ENCODE assay signal across 8 cellular contexts in genomic region chr6:84428300-84428907, GRCh38.
DNase-seq lines count a peak whose midpoint lies in the region; ATAC-seq and TF ChIP-seq lines count a peak whose summit lies in the region.

No MANE protein-coding gene starts in this region.

- H3K4me1 Mint-ChIP-seq in neural progenitor cell, result no peaks in the 10 kb centered on the region

- DNase-seq in BJ (ENCODE audit: low read depth), result no peak
- peak; percentile 22 for DNase-seq in GM13976 (ENCODE audit: low spot score)
- peak; percentile 57 for DNase-seq in RKO (ENCODE audit: low spot score)
- peak; percentile 61 for DNase-seq in epithelial cell of esophagus (ENCODE audit: low read depth)
- DNase-seq in neural progenitor cell (ENCODE audit: low spot score), result peak; percentile 70
- DNase-seq in NCI-H2107 treated with DMSO at 0.1 percent for 48 hours (lab: John Stamatoyannopoulos, UW; ENCODE audit: unreplicated experiment), result no peak
- DNase-seq in NCI-H187 (lab: John Stamatoyannopoulos, UW), result no peak

- H3K9me3 Mint-ChIP-seq in neural progenitor cell, result no peaks in the 10 kb centered on the region

- peaks cover 3% of the 10 kb centered on the region for H4K20me1 ChIP-seq in neural progenitor cell (ENCODE audit: low read depth)

- no peaks in the 10 kb centered on the region for H3K79me2 ChIP-seq in neural progenitor cell (ENCODE audit: low read depth)

- H3F3A ChIP-seq in neural progenitor cell (ENCODE audit: low read depth), result peaks cover 19% of the 10 kb centered on the region

- no peak overlapping the region for H3K4me3 ChIP-seq in BJ (ENCODE audit: low read depth, low read length)
- H3K4me3 ChIP-seq in epithelial cell of esophagus (ENCODE audit: low read length), result no peak overlapping the region
- no peak overlapping the region for H3K4me3 ChIP-seq in neural progenitor cell

- peak; percentile 65 for ATAC-seq in HG03469 (IDR thresholded peaks at IDR 0.05; ENCODE audit: unreplicated experiment)

- H3K9me3 ChIP-seq in neural progenitor cell (ENCODE audit: low read depth), result no peaks in the 10 kb centered on the region

- H3K36me3 Mint-ChIP-seq in neural progenitor cell, result no peaks in the 10 kb centered on the region

- no peak overlapping the region for H3K27ac Mint-ChIP-seq in neural progenitor cell

- H2AFZ ChIP-seq in neural progenitor cell (replicated peaks), result no peak overlapping the region

- no peak overlapping the region for H3K4me3 Mint-ChIP-seq in neural progenitor cell

- CTCF ChIA-PET in BJ (lab: Yijun Ruan, JAX), result interaction anchor here (0.7 to 1.9 kb wide), 13 partner anchors 12 to 895 kb away, joined by 3 to 8 read pairs (median 3); partner anchors contain the start of gene TBX18

- TF ChIP-seq CTCF in BJ (IDR thresholded peaks at IDR 0.05; ENCODE audit: insufficient read depth, low read depth, low read length) (peak; percentile 92), GM13976 (IDR thresholded peaks at IDR 0.05; ENCODE audit: borderline replicate concordance, control extremely low read depth, extremely low read depth, insufficient read depth, missing control alignments) (peak; percentile 57), epithelial cell of esophagus (IDR thresholded peaks at IDR 0.05; ENCODE audit: insufficient read depth, low read depth, low read length, missing control alignments) (peak; percentile 91), neural progenitor cell (IDR thresholded peaks at IDR 0.05) (peak; percentile 91)

- H3K36me3 ChIP-seq in BJ (ENCODE audit: control insufficient read depth, insufficient read depth, low read length) (no peaks in the 10 kb centered on the region), neural progenitor cell (no peaks in the 10 kb centered on the region)

- no peak overlapping the region for H3K9ac ChIP-seq in neural progenitor cell

- H3K4me1 ChIP-seq in neural progenitor cell, result peaks cover 28% of the 10 kb centered on the region

- H3K27me3 Mint-ChIP-seq in neural progenitor cell (ENCODE audit: insufficient read depth, low read depth), result no peaks in the 10 kb centered on the region

- POLR2A ChIA-PET in BJ (lab: Charles Lee), result no interaction called here

- in situ Hi-C loops in GM13976 (cut with MboI; ENCODE audit: low sequenced_read_pairs, unreplicated experiment), result no loop called here

- no peak overlapping the region for H3K4me2 ChIP-seq in neural progenitor cell

- no peak overlapping the region for H3K27ac ChIP-seq in neural progenitor cell

- H3K27me3 ChIP-seq in BJ (ENCODE audit: control insufficient read depth, insufficient read depth, low read length) (no peaks in the 10 kb centered on the region), neural progenitor cell (no peaks in the 10 kb centered on the region)

Comparison
In these comparisons a context has a peak if more than half of its experiments do, and no peak if none do; other contexts are left out.
1. DNase-seq: peak in GM13976 (single experiment), RKO (single experiment), epithelial cell of esophagus (single experiment) and neural progenitor cell (single experiment); none in BJ (single experiment), NCI-H2107 treated with DMSO at 0.1 percent for 48 hours (single experiment) and NCI-H187 (0 of 2).
2. Peak in every context shown above with its lines, with median percentiles within 50 percentile points of each other: CTCF ChIP-seq.